10 cellular contexts compared by ENCODE assay signal in the genomic region with DNA sequence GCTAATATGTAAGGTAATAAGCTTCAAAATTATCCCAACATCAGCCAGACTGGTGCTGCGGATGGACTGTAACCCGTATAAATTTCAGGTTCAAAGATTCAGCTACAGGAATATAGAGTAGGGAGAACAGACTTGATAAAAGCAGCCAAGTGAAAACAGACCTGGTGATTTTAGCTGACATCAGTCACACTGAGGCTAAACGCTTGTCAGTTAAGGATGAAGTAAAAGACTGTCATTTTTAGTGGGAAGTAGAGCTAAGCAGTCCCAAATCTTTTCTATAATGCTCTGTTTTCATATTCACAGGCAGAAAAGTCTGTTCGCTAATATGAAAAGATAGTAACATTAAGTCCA. TPM values are rescaled to one million over a fixed set of nuclear protein-coding genes. Genes with fewer than 3 reads are reported as not detected.
A peak's percentile ranks its signal among the peaks of the same experiment; 100 is the strongest.
DNase-seq lines count a peak whose midpoint lies in the region; ATAC-seq and TF ChIP-seq lines count a peak whose summit lies in the region.
"Had no signal": no experiment of that assay in that cellular context is flagged by ENCODE, and none has a peak within 500 bp of the region (broad histone marks: within the 10 kb centered on the region; RNA-seq: fewer than 3 reads in every experiment).

No MANE protein-coding gene starts in this region.

- no peak overlapping the region for H2AFZ ChIP-seq in hepatocyte

- H3K4me1 ChIP-seq in ascending aorta (peaks cover 0 to 3% of the 10 kb centered on the region in 2 donors), hepatocyte (ENCODE audit: insufficient read depth) (peaks cover 17% of the 10 kb centered on the region), rectal smooth muscle tissue (ENCODE audit: control insufficient read depth, insufficient read depth, low read length) (peaks cover 18% of the 10 kb centered on the region)

- H3K4me3 ChIP-seq in ascending aorta: no peak overlapping the region
- H3K4me3 ChIP-seq in hepatocyte: no peak overlapping the region
- H3K4me3 ChIP-seq in rectal smooth muscle tissue (ENCODE audit: low read length): no peak overlapping the region

- no peak overlapping the region for H3K9ac ChIP-seq in rectal smooth muscle tissue (ENCODE audit: low read length)

- peak overlapping the region; percentile 57; the same call in 1 of the 2 replicates for H3K27ac ChIP-seq in C4-2B
- H3K27ac ChIP-seq in ascending aorta: peak overlapping the region; percentile 38 to 57
- H3K27ac ChIP-seq in hepatocyte: peak overlapping the region; percentile 72
- H3K27ac ChIP-seq in rectal smooth muscle tissue (ENCODE audit: low read depth, low read length): peak overlapping the region; percentile 60

- peaks cover 7% of the 10 kb centered on the region for H4K20me1 ChIP-seq in hepatocyte (ENCODE audit: insufficient read depth, poor library complexity, severe bottlenecking)

- H3K36me3 ChIP-seq in ascending aorta: no peaks in the 10 kb centered on the region
- no peaks in the 10 kb centered on the region for H3K36me3 ChIP-seq in hepatocyte (replicated peaks; ENCODE audit: insufficient read depth, low read depth)
- no peaks in the 10 kb centered on the region for H3K36me3 ChIP-seq in rectal smooth muscle tissue (ENCODE audit: control insufficient read depth, insufficient read depth, low read length)

- WGBS in hepatocyte (ENCODE audit: low lambda C conversion rate, missing lambda C conversion rate): 57% methylated on average over 4 of the region's 4 CpGs

- DNase-seq in ascending aorta (ENCODE audit: low spot score in 2 of 2) (no peak), hepatocyte (ENCODE audit: low spot score) (no peak), NCI-H446 treated with DMSO at 0.1 percent for 48 hours (lab: John Stamatoyannopoulos, UW) (no peak), GF-D8 (lab: John Stamatoyannopoulos, UW) (no peak)
- no peak for DNase-seq in activated CD4-positive, CD25-positive, alpha-beta regulatory T cell (lab: John Stamatoyannopoulos, UW)
- DNase-seq: stimulated activated CD8-positive, alpha-beta memory T cell treated with anti-CD3 and anti-CD28 coated beads, Interleukin-4, amount 100 ng/mL, for 48 hours had no signal

- peak overlapping the region; percentile 30 for H3K4me2 ChIP-seq in hepatocyte

- H3K9me2 ChIP-seq in hepatocyte (replicated peaks; ENCODE audit: insufficient read depth): no peaks in the 10 kb centered on the region

- TF ChIP-seq CTCF in C4-2B (conservative IDR thresholded peaks at IDR 0.05): no peak
- no peak for TF ChIP-seq CTCF in ascending aorta (IDR thresholded peaks at IDR 0.05)
- no peak for TF ChIP-seq CTCF in hepatocyte (IDR thresholded peaks at IDR 0.05; ENCODE audit: poor library complexity)

- H3K79me2 ChIP-seq in hepatocyte: peaks cover 72% of the 10 kb centered on the region

- no peak for ATAC-seq in HG03520 (IDR thresholded peaks at IDR 0.05; ENCODE audit: unreplicated experiment)
- ATAC-seq: activated T-helper 17 cell treated with anti-CD3 and anti-CD28 coated beads, Interleukin-2, amount 50 U/mL, for 72 hours had no signal

- no peaks in the 10 kb centered on the region for H3K27me3 ChIP-seq in ascending aorta
- no peaks in the 10 kb centered on the region for H3K27me3 ChIP-seq in hepatocyte
- no peaks in the 10 kb centered on the region for H3K27me3 ChIP-seq in rectal smooth muscle tissue (ENCODE audit: control insufficient read depth, insufficient read depth, low read length)

- H3K9me3 ChIP-seq in ascending aorta (no peaks in the 10 kb centered on the region), hepatocyte (ENCODE audit: low read depth) (no peaks in the 10 kb centered on the region)

- intact Hi-C loops in ascending aorta (cut with DNase I): loop anchor here (5.0 kb wide), 1 partner anchor 91 kb away; a partner anchor contains a TSS

RNA-seq across cellular contexts. Expression of a gene that starts 35.4 kb away (rescaled TPM):
- 20.1 TPM for total RNA-seq in ascending aorta
- total RNA-seq in hepatocyte: 77.9 and 84.8 TPM in 2 replicates
- 17.4 and 19.2 TPM in 2 replicates for polyA plus RNA-seq in hepatocyte

RNA-seq across cellular contexts. Expression of a gene that starts 56.7 kb away (rescaled TPM):
- total RNA-seq in ascending aorta (42.6 TPM), hepatocyte (28.3 and 32.5 TPM in 2 replicates)
- 55.1 and 75.1 TPM in 2 replicates for polyA plus RNA-seq in hepatocyte
